Comparison of ENCODE assay signal across 8 cellular contexts in the genomic region with DNA sequence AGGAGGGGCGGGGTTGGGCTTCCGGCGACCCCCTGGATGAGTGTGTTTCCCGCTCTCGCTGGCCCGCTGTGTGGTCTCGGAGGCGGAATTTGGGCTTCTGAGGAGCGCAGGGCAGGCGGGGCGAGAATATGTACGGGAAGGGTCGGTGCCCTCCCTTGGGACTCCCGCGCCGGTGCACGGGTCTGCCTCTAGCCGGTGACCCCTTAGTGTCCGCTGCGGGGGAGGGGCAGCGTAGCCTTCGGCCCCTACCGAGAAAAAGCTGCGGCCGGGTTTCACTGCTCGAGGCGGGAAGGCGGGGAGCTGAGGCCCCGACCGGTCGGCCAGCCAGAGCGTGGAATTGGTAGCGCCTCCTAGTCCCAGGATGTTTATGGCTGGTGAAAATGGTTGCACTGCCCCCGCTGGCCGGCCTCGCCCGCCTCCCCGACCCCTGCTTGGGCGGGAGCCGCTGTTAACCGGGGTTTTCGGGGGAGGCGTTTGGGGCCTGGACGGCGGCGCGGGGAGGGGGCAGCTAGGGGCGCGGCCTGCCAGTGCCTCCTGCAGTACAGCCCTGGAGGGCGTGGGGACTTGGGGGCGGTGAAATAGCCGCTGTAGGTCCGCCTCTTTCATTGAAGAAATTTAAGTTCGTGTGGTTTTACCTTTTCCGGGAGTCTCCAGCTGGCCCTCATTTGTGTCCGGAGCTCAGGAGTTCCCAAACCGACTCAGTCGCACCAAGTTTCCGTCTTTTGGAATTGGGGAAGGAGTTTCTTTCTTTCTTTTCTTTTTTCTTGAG. TPM values are rescaled to one million over a fixed set of nuclear protein-coding genes. Genes with fewer than 3 reads are reported as not detected.
A peak's percentile ranks its signal among the peaks of the same experiment; 100 is the strongest.
DNase-seq lines count a peak whose midpoint lies in the region; ATAC-seq and TF ChIP-seq lines count a peak whose summit lies in the region.

A gene (plus strand): TSS at position 643 of the 769 bp plus-strand sequence. CDS start 290 bp downstream, outside the sequence.

- ATAC-seq in GM21360 (IDR thresholded peaks at IDR 0.05; ENCODE audit: unreplicated experiment) = peak; percentile 57
- peak; percentile 77 for ATAC-seq in activated CD8-positive, alpha-beta memory T cell treated with anti-CD3 and anti-CD28 coated beads, Interleukin-2, amount 10 ng/mL, durations not matched to agents 7 days and 5 days

- DNase-seq in COLO668 (lab: John Stamatoyannopoulos, UW; ENCODE audit: unreplicated experiment) = peak; percentile 80
- DNase-seq in HT1080 (ENCODE audit: low read depth) = peak; percentile 93
- peak; percentile 87 for DNase-seq in NT2/D1 (ENCODE audit: low read depth, low spot score)
- peak; percentile 95 for DNase-seq in activated CD8-positive, alpha-beta memory T cell treated with anti-CD3 and anti-CD28 coated beads, Interleukin-2, amount 10 ng/mL, durations not matched to agents 7 days and 5 days
- peak; percentile 70 to 82 for DNase-seq in mesothelial cell of epicardium (ENCODE audit: low spot score in 2 of 2, unreplicated experiment in 2 of 2)
- peak; percentile 77 to 78 for DNase-seq in stimulated activated CD8-positive, alpha-beta memory T cell treated with anti-CD3 and anti-CD28 coated beads, Interleukin-2, amount 100 ng/mL, for 48 hours (ENCODE audit: low read depth in 2 of 2)

- peaks cover 4% of the 10 kb centered on the region for H3K36me3 ChIP-seq in NT2/D1 (ENCODE audit: insufficient read depth, insufficient read length, low read length)

- H3K4me1 ChIP-seq in NT2/D1 (ENCODE audit: insufficient read depth, insufficient read length) = no peaks in the 10 kb centered on the region

- H3K4me3 Mint-ChIP-seq in activated CD8-positive, alpha-beta memory T cell treated with anti-CD3 and anti-CD28 coated beads, Interleukin-2, amount 10 ng/mL, durations not matched to agents 7 days and 5 days = peak within 1 kb of the TSS; percentile 100
- peak within 1 kb of the TSS; percentile 97 for H3K4me3 Mint-ChIP-seq in mesothelial cell of epicardium

- in situ Hi-C loops in endometrial microvascular endothelial cells (cut with HindIII; ENCODE audit: inconsistent ontology term, low pct_unique_long_range_greater_than_20kb, low sequenced_read_pairs) = no loop called here

- H3K9ac ChIP-seq in NT2/D1 (ENCODE audit: insufficient read length, low read depth) = peak within 1 kb of the TSS; percentile 94

- TF ChIP-seq CTCF in mesothelial cell of epicardium (IDR thresholded peaks at IDR 0.05; ENCODE audit: unreplicated experiment) = no peak

- H3K36me3 Mint-ChIP-seq in activated CD8-positive, alpha-beta memory T cell treated with anti-CD3 and anti-CD28 coated beads, Interleukin-2, amount 10 ng/mL, durations not matched to agents 7 days and 5 days = peaks cover 43% of the 10 kb centered on the region
- no peaks in the 10 kb centered on the region for H3K36me3 Mint-ChIP-seq in mesothelial cell of epicardium

- peak within 1 kb of the TSS; percentile 100 for H3K27ac Mint-ChIP-seq in activated CD8-positive, alpha-beta memory T cell treated with anti-CD3 and anti-CD28 coated beads, Interleukin-2, amount 10 ng/mL, durations not matched to agents 7 days and 5 days
- H3K27ac Mint-ChIP-seq in mesothelial cell of epicardium = peak within 1 kb of the TSS; percentile 98

- no peaks in the 10 kb centered on the region for H3K27me3 Mint-ChIP-seq in activated CD8-positive, alpha-beta memory T cell treated with anti-CD3 and anti-CD28 coated beads, Interleukin-2, amount 10 ng/mL, durations not matched to agents 7 days and 5 days
- no peaks in the 10 kb centered on the region for H3K27me3 Mint-ChIP-seq in mesothelial cell of epicardium (ENCODE audit: low read depth)

- no peaks in the 10 kb centered on the region for H3K27me3 ChIP-seq in NT2/D1 (ENCODE audit: insufficient read depth, insufficient read length)

- CTCF ChIA-PET in activated CD8-positive, alpha-beta memory T cell treated with anti-CD3 and anti-CD28 coated beads, Interleukin-2, amount 10 ng/mL, durations not matched to agents 7 days and 5 days (lab: Charles Lee) = interaction anchor here (0.7 to 3.6 kb wide), 6 partner anchors 12 to 253 kb away, joined by 3 to 52 read pairs (median 6); a partner anchor contains a TSS

- no peaks in the 10 kb centered on the region for H3K9me3 Mint-ChIP-seq in activated CD8-positive, alpha-beta memory T cell treated with anti-CD3 and anti-CD28 coated beads, Interleukin-2, amount 10 ng/mL, durations not matched to agents 7 days and 5 days (ENCODE audit: low read depth)
- no peaks in the 10 kb centered on the region for H3K9me3 Mint-ChIP-seq in mesothelial cell of epicardium

- H3K9me3 ChIP-seq in NT2/D1 (ENCODE audit: insufficient read depth, low read length) = peaks cover 6% of the 10 kb centered on the region; the same call in 1 of the 2 replicates

- H3K4me1 Mint-ChIP-seq in activated CD8-positive, alpha-beta memory T cell treated with anti-CD3 and anti-CD28 coated beads, Interleukin-2, amount 10 ng/mL, durations not matched to agents 7 days and 5 days = peaks cover 51% of the 10 kb centered on the region
- peaks cover 54% of the 10 kb centered on the region for H3K4me1 Mint-ChIP-seq in mesothelial cell of epicardium

- H3K4me3 ChIP-seq in NT2/D1 (ENCODE audit: insufficient read length, low read depth) = peak within 1 kb of the TSS; percentile 78

RNA-seq across cellular contexts. Expression of the gene that starts here (rescaled TPM):
- 45.1 and 62.2 TPM in 2 replicates for total RNA-seq in HT1080 (2014; rRNA removed; shearing (Covaris generic))
- polyA plus RNA-seq in HT1080 (2015; cell fraction: cytosol; rRNA removed) = 78.8 TPM in 2 replicates
- polyA plus RNA-seq in HT1080 (2015; cell fraction: nucleus; rRNA removed) = 86.5 and 87.9 TPM in 2 replicates
- 100 to 1,000 TPM; 109 to 124 TPM for total RNA-seq in activated CD8-positive, alpha-beta memory T cell treated with anti-CD3 and anti-CD28 coated beads, Interleukin-2, amount 10 ng/mL, durations not matched to agents 7 days and 5 days
- total RNA-seq in endometrial microvascular endothelial cells (ENCODE audit: inconsistent ontology term) = 62.8 TPM
- 92.6 to 99.1 TPM (median 96.7 TPM) in 3 replicates for total RNA-seq in mesothelial cell of epicardium

Comparison
In these comparisons a context has a peak if more than half of its experiments do, and no peak if none do; other contexts are left out.
1. Peak in every context shown above with its lines: DNase-seq, ATAC-seq and H3K4me3 ChIP-seq.